In the genomic region with DNA sequence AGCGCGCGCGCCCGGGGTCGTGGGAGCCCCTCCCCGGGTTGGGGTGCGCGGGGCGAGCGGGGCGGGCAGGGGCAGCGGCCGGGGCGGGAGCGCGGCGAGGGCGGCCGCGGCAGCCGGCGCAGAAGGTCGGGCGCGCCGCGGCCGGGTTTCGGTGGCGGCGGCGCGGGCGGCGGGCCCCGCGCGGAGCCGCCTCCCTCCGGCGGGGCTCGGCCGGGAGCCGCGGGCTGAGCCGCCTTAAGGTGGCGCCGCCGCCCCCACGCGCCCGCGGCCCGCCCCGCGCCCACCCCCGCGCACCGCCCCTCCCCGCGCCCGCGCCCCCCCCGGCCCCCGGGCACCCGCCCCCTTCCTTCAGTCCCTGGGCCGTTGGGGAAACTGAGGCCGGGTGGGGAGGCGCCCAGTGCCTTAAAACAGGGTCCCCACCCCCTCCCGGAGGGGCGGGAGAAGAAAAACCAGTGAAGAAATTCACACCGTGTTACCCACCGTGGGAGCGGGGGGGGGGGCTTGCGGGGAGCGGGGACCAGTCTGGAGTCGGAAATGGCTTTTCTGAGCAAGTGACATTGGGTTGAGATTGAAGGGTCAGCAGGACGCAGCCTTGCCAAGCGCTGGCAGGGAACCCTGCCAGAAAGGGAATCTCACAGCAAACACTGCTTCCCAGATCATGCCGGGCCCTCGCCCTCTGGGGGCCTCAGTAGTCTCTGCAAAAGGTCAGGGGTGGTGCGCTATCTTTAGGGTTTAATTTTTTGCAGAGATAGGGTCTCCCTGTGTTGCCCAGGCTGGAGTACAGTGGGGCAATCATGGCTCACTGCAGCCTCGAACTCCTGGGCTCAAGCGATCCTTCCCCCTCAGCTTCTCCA, we compare ENCODE assay signal across 8 cellular contexts. TPM values are rescaled to one million over a fixed set of nuclear protein-coding genes. Genes with fewer than 3 reads are reported as not detected.
DNase-seq lines count a peak whose midpoint lies in the region; ATAC-seq and TF ChIP-seq lines count a peak whose summit lies in the region.

Gene TLE2 (minus strand): TSS at position 211 of the 854 bp plus-strand sequence. CDS start 376 bp downstream, outside the sequence.

- H3K27ac ChIP-seq in BLaER1, result no peak within 1 kb of the TSS
- H3K27ac ChIP-seq in ectodermal cell (ENCODE audit: insufficient read depth, low read depth, low read length, poor library complexity, severe bottlenecking), result no peak within 1 kb of the TSS
- peak within 1 kb of the TSS in 1 of 2 donors; percentile 28 for H3K27ac ChIP-seq in mucosa of rectum (ENCODE audit: low read depth in 2 of 2, low read length in 2 of 2)

- peaks cover 86% of the 10 kb centered on the region for H3K27me3 ChIP-seq in BLaER1
- H3K27me3 ChIP-seq in Loucy (ENCODE audit: insufficient read depth, low read length, poor library complexity, severe bottlenecking), result peaks cover 6% of the 10 kb centered on the region
- peaks cover 99% of the 10 kb centered on the region for H3K27me3 ChIP-seq in ectodermal cell (ENCODE audit: control insufficient read depth, insufficient read depth, low read length, poor library complexity, severe bottlenecking)
- no peaks in the 10 kb centered on the region for H3K27me3 ChIP-seq in mucosa of rectum (ENCODE audit: control insufficient read depth in 2 of 2, insufficient read depth in 2 of 2, low read length in 2 of 2)

- 3% methylated on average over 84 to 85 of the region's 85 CpGs for WGBS in ectodermal cell, 2 experiments

- peak within 1 kb of the TSS; percentile 46; the same call in 1 of the 2 replicates for H2AFZ ChIP-seq in Loucy (ENCODE audit: low read length)

- H4K20me1 ChIP-seq in BLaER1 (no peaks in the 10 kb centered on the region), Loucy (ENCODE audit: insufficient read depth, low read length, poor library complexity, severe bottlenecking) (no peaks in the 10 kb centered on the region)

- H3K4me3 ChIP-seq in BLaER1 (peak within 1 kb of the TSS; percentile 65), Loucy (ENCODE audit: low read length, poor library complexity, severe bottlenecking) (peak within 1 kb of the TSS; percentile 61), ectodermal cell (ENCODE audit: insufficient read depth, low read depth, low read length) (peak within 1 kb of the TSS; percentile 16), mucosa of rectum (ENCODE audit: low read length in 2 of 2) (peak within 1 kb of the TSS; percentile 56 to 67)

- ATAC-seq in HG03565 (IDR thresholded peaks at IDR 0.05; ENCODE audit: unreplicated experiment) (no peak), HG03460 (IDR thresholded peaks at IDR 0.05; ENCODE audit: unreplicated experiment) (no peak)

- H3K79me2 ChIP-seq in Loucy (ENCODE audit: insufficient read depth, low read length), result no peaks in the 10 kb centered on the region

- H3K4me1 ChIP-seq in BLaER1 (peaks cover 27% of the 10 kb centered on the region), Loucy (ENCODE audit: insufficient read depth, low read length, poor library complexity, severe bottlenecking) (peaks cover 8% of the 10 kb centered on the region), ectodermal cell (ENCODE audit: control insufficient read depth, insufficient read depth, low read length) (peaks cover 11% of the 10 kb centered on the region), mucosa of rectum (ENCODE audit: control insufficient read depth in 2 of 2, insufficient read depth in 2 of 2, low read length in 2 of 2) (peaks cover 12 to 16% of the 10 kb centered on the region in 2 donors)

- no peak for TF ChIP-seq CTCF in Loucy (conservative IDR thresholded peaks at IDR 0.05; ENCODE audit: low read length)

- H3F3A ChIP-seq in Loucy (ENCODE audit: low read depth), result no peaks in the 10 kb centered on the region

- H3K9me3 ChIP-seq in BLaER1, result no peaks in the 10 kb centered on the region
- no peaks in the 10 kb centered on the region for H3K9me3 ChIP-seq in Loucy (ENCODE audit: insufficient read depth, low read depth, low read length)
- no peaks in the 10 kb centered on the region for H3K9me3 ChIP-seq in ectodermal cell (ENCODE audit: control insufficient read depth, low read length)
- H3K9me3 ChIP-seq in mucosa of rectum (ENCODE audit: control insufficient read depth in 2 of 2, low read length in 2 of 2), result no peaks in the 10 kb centered on the region

- H3K9ac ChIP-seq in BLaER1 (0 out of 2 replicates have a peak within 1 kb of the TSS, but pooled peaks have one; percentile 34), Loucy (ENCODE audit: low read depth, low read length, poor library complexity, severe bottlenecking) (no peak within 1 kb of the TSS), mucosa of rectum (ENCODE audit: low read depth in 1 of 2, low read length in 2 of 2) (peak within 1 kb of the TSS; percentile 17 to 75)

- H3K4me2 ChIP-seq in BLaER1 (peak within 1 kb of the TSS; percentile 85), Loucy (ENCODE audit: low read depth, low read length, poor library complexity, severe bottlenecking) (peak within 1 kb of the TSS; percentile 84)

- DNase-seq in nucleus accumbens (lab: John Stamatoyannopoulos, UW) (no peak), SKM-1 (lab: John Stamatoyannopoulos, UW; ENCODE audit: unreplicated experiment) (no peak)

- H3K9me2 ChIP-seq in Loucy (replicated peaks; ENCODE audit: low read depth, low read length), result no peaks in the 10 kb centered on the region

- H3K36me3 ChIP-seq in BLaER1 (no peaks in the 10 kb centered on the region), Loucy (ENCODE audit: insufficient read depth, low read length) (no peaks in the 10 kb centered on the region), ectodermal cell (ENCODE audit: control insufficient read depth, insufficient read depth, low read length) (no peaks in the 10 kb centered on the region), mucosa of rectum (ENCODE audit: control insufficient read depth in 2 of 2, insufficient read depth in 2 of 2, low read length in 2 of 2) (no peaks in the 10 kb centered on the region)

RNA-seq across cellular contexts. Expression of gene TLE2, which starts in this region (rescaled TPM):
- polyA plus RNA-seq in ectodermal cell (2013, experiment 1 of 4), result 0.61 TPM
- polyA plus RNA-seq in ectodermal cell (2013, experiment 2 of 4), result 0.73 TPM
- polyA plus RNA-seq in ectodermal cell (2013, experiment 3 of 4), result 1.2 TPM
- 1.0 TPM for polyA plus RNA-seq in ectodermal cell (2013, experiment 4 of 4)
